21 cellular contexts compared by ENCODE assay signal in the genomic region with DNA sequence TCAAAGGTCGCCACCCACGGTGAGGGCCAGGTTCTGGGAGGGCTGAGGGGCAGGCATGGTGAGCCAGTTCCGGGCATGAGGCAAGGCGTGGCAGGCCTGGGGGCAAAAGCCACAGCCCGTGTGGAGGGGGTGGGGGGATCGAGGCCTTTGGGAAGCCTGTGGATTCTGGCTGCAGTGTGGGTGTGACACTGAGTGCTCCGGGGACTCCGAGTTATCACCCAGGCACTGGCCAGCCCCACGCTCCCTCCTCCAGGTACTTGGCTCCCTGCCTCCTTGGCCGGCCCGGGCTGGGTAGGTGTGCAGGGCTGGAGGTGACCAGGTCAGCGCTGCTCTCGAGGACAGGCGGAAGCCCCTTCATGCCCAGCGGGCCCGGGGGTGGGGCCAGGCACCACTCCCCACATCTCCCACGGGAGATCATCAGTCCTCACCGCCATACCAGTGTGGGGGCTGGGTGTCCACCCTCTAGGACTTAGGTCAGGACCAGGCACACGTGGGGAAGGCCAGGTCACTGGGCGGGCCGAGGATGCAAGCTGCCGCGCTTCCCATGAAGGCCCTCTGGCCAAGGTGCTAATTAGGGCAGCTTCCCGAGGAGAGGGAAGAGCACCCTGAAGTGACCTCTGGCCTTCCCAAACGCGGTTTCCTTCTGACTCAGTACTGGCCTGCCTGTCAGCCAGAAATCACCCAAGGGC. TPM values are rescaled to one million over a fixed set of nuclear protein-coding genes. Genes with fewer than 3 reads are reported as not detected.
"Had no signal": no experiment of that assay in that cellular context is flagged by ENCODE, and none has a peak within 500 bp of the region (broad histone marks: within the 10 kb centered on the region; RNA-seq: fewer than 3 reads in every experiment).

No MANE protein-coding gene starts in this region.

- H3K4me3 ChIP-seq: heart left ventricle, left ventricle myocardium inferior, SK-N-MC, tibial artery, uterus had no signal

- H3K27me3 ChIP-seq: heart left ventricle, uterus had no signal

- ATAC-seq: activated CD8-positive, alpha-beta memory T cell treated with anti-CD3 and anti-CD28 coated beads, Interleukin-2, amount 10 ng/mL, durations not matched to agents 7 days and 5 days; heart left ventricle; stimulated activated effector memory CD8-positive, alpha-beta T cell treated with anti-CD3 and anti-CD28 coated beads, Interleukin-12 subunit alpha, Interleukin-12 subunit beta, amount 100 ng/mL, for 72 hours had no signal

- H3K4me1 ChIP-seq: uterus had no signal

- FAIRE-seq: colon, frontal cortex had no signal

- H3K27ac ChIP-seq: heart left ventricle, left ventricle myocardium inferior, SK-N-MC, tibial artery, uterus, WERI-Rb-1 had no signal

- H3K9me3 ChIP-seq: heart left ventricle, left ventricle myocardium inferior, tibial artery, uterus had no signal

- DNase-seq: activated CD4-positive, alpha-beta memory T cell treated with anti-CD3 and anti-CD28 coated beads for 36 hours; activated CD8-positive, alpha-beta memory T cell treated with anti-CD3 and anti-CD28 coated beads, Interleukin-2, amount 10 ng/mL, durations not matched to agents 7 days and 5 days; activated naive CD4-positive, alpha-beta T cell treated with anti-CD3 and anti-CD28 coated beads, Interleukin-2, amount 50 U/mL, for 16 hours; activated T-cell treated with anti-CD3 and anti-CD28 coated beads, Interleukin-2, amount 50 U/mL, for 24 hours; left ventricle myocardium inferior; mesenchymal stem cell; nephron progenitor cell; stimulated activated CD4-positive, alpha-beta T cell treated with anti-CD3 and anti-CD28 coated beads, Interleukin-12 subunit alpha, Interleukin-12 subunit beta, amount 100 ng/mL, for 4 hours; stimulated activated CD4-positive, alpha-beta T cell treated with anti-CD3 and anti-CD28 coated beads, Interleukin-2, amount 100 ng/mL, for 24 hours; tibial artery; uterus; WERI-Rb-1 had no signal

- H3K36me3 ChIP-seq: heart left ventricle, left ventricle myocardium inferior, tibial artery, uterus, WERI-Rb-1 had no signal

RNA-seq across cellular contexts. Expression of a gene that starts 34.1 kb away (rescaled TPM):
- total RNA-seq: osteocyte; T-helper 1 cell treated with Interleukin-12 subunit alpha and Interleukin-12 subunit beta and Interleukin-4 antibody, amounts not matched to agents 30 ng/mL and 1 ng/mL, for 36 hours had no signal

RNA-seq across cellular contexts. Expression of a gene that starts 48.2 kb away (rescaled TPM):
- total RNA-seq: activated CD4-positive, alpha-beta memory T cell treated with anti-CD3 and anti-CD28 coated beads for 36 hours; activated CD8-positive, alpha-beta memory T cell treated with anti-CD3 and anti-CD28 coated beads, Interleukin-2, amount 10 ng/mL, durations not matched to agents 7 days and 5 days; epithelial cell of proximal tubule; frontal cortex; osteocyte; T-helper 1 cell treated with Interleukin-12 subunit alpha and Interleukin-12 subunit beta and Interleukin-4 antibody, amounts not matched to agents 30 ng/mL and 1 ng/mL, for 36 hours; uterus had no signal
- polyA plus RNA-seq: adipose tissue had no signal
